ENCODE assay signal across 25 cellular contexts in the genomic region with DNA sequence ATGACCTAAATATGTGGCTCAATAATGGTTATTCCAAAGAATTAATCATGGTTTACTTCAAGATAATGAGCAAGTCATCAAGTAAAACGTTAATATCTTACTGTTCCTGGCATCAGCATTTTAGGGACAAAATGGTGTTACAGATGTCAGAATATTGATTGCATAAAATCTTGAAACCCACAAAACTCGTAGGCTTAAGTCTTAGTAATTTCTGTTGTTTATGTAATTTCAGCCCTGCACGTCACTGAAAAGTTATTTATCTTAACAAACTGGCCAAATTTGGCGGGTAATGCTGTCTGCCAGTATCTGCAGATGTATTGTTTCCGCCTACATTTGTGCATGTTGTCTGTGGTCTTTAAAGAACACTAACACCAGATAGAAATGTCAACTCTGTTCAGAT. TPM values are rescaled to one million over a fixed set of nuclear protein-coding genes. Genes with fewer than 3 reads are reported as not detected.
DNase-seq lines count a peak whose midpoint lies in the region; ATAC-seq and TF ChIP-seq lines count a peak whose summit lies in the region.
"Had no signal": no experiment of that assay in that cellular context is flagged by ENCODE, and none has a peak within 500 bp of the region (broad histone marks: within the 10 kb centered on the region; RNA-seq: fewer than 3 reads in every experiment).

No MANE protein-coding gene starts in this region.

- no peak overlapping the region for H3K18ac ChIP-seq in IMR-90 (ENCODE audit: low read depth, low read length)

- no peaks in the 10 kb centered on the region for H3K36me3 ChIP-seq in IMR-90 (ENCODE audit: control insufficient read depth, insufficient read depth, low read length)
- no peaks in the 10 kb centered on the region for H3K36me3 ChIP-seq in muscle layer of duodenum (ENCODE audit: control insufficient read depth in 1 of 2, insufficient read depth in 2 of 2, low read length in 2 of 2)
- H3K36me3 ChIP-seq: colonic mucosa, lower lobe of right lung, Peyer's patch, prostate gland, SJSA1, vagina had no signal

- no peak overlapping the region for H3K56ac ChIP-seq in IMR-90 (ENCODE audit: extremely low read depth, insufficient read depth, low read length)

- intact Hi-C loops in IMR-90 (cut with micrococcal nuclease) (loop anchor here (2.0 to 5.0 kb wide), 2 partner anchors 48 to 361 kb away; partner anchors contain the start of gene TGFBR3), posterior cingulate gyrus (cut with DNase I) (no loop called here)

- H3K9me3 ChIP-seq in IMR-90 (ENCODE audit: control insufficient read depth, insufficient read depth, low read length), result no peaks in the 10 kb centered on the region
- no peaks in the 10 kb centered on the region for H3K9me3 ChIP-seq in muscle layer of duodenum (ENCODE audit: control insufficient read depth in 1 of 2, low read length in 2 of 2)
- H3K9me3 ChIP-seq: A549, colonic mucosa, lower lobe of right lung, Peyer's patch, prostate gland, SJSA1, spleen, vagina had no signal

- H3K9ac ChIP-seq in IMR-90 (ENCODE audit: low read depth, low read length), result no peak overlapping the region

- no CpG with 5 or more reads among the region's 5 CpGs for WGBS in IMR-90 (ENCODE audit: extremely low coverage in 2 of 2, insufficient read length in 1 of 2), 2 experiments

- in situ Hi-C loops in IMR-90 (cut with MboI; ENCODE audit: low sequenced_read_pairs), result no loop called here

- H2BK5ac ChIP-seq in IMR-90 (ENCODE audit: low read depth, low read length, poor library complexity, severe bottlenecking), result no peak overlapping the region

- no peak overlapping the region for H2BK20ac ChIP-seq in IMR-90 (ENCODE audit: low read depth, low read length)

- no peak overlapping the region for H3K14ac ChIP-seq in IMR-90 (replicated peaks; ENCODE audit: low read depth, low read length)

- POLR2A ChIA-PET in IMR-90 (lab: Charles Lee; ENCODE audit: unreplicated experiment), result no interaction called here

- CTCF ChIA-PET in IMR-90 (lab: Yijun Ruan, JAX), result interaction anchor here (1.6 to 2.6 kb wide), 2 partner anchors 8 to 304 kb away, joined by 4 to 7 read pairs; no protein-coding TSS in a partner anchor

- no TSS peak for BruUV-seq in IMR-90 (replicated peaks; lab: Mats Ljungman, UMichigan)

- no peaks in the 10 kb centered on the region for H3K9me1 ChIP-seq in IMR-90 (ENCODE audit: insufficient read depth, low read length)

- dilution Hi-C loops in IMR-90 (cut with HindIII; ENCODE audit: low sequenced_read_pairs, unreplicated experiment), result no loop called here

- no peaks in the 10 kb centered on the region for H4K20me1 ChIP-seq in IMR-90 (ENCODE audit: insufficient read depth, low read length)

- TF ChIP-seq POLR2A in IMR-90 (IDR thresholded peaks at IDR 0.05; ENCODE audit: low read depth, low read length), result no peak

- H2BK15ac ChIP-seq in IMR-90 (ENCODE audit: low read depth, low read length), result no peak overlapping the region

- H3K4me2 ChIP-seq in IMR-90 (ENCODE audit: low read depth, low read length), result peak overlapping the region; percentile 21; the same call in 1 of the 2 replicates
- H3K4me2 ChIP-seq: A549 had no signal

- no peak overlapping the region for H2AFZ ChIP-seq in IMR-90 (replicated peaks; ENCODE audit: low read length, poor library complexity)

- H3K23ac ChIP-seq in IMR-90 (ENCODE audit: low read depth, low read length), result no peak overlapping the region

- H2AK5ac ChIP-seq in IMR-90 (ENCODE audit: low read depth, low read length), result no peak overlapping the region

- no peak for TF ChIP-seq CTCF in IMR-90 (conservative IDR thresholded peaks at IDR 0.05; ENCODE audit: low read depth, low read length)
- TF ChIP-seq CTCF in fibroblast of pulmonary artery (IDR thresholded peaks at IDR 0.05; ENCODE audit: low read length, missing control alignments), result no peak

- no peak for TF ChIP-seq RAD21 in IMR-90 (IDR thresholded peaks at IDR 0.05; ENCODE audit: low read length)

- H3K4me3 ChIP-seq in IMR-90 (ENCODE audit: insufficient read depth, low read depth, low read length) (no peak overlapping the region), fibroblast of pulmonary artery (replicated peaks; ENCODE audit: low read depth, low read length) (no peak overlapping the region), muscle layer of duodenum (ENCODE audit: low read depth in 1 of 2, low read length in 2 of 2) (no peak overlapping the region)
- H3K4me3 ChIP-seq: A549, colonic mucosa, lower lobe of right lung, Peyer's patch, prostate gland, SJSA1, spleen, vagina had no signal

- H4K8ac ChIP-seq in IMR-90 (ENCODE audit: low read depth in 2 of 2, low read length in 2 of 2), result no peak overlapping the region

- no peaks in the 10 kb centered on the region for H3K4me1 ChIP-seq in IMR-90 (ENCODE audit: control insufficient read depth, insufficient read depth, low read length)
- H3K4me1 ChIP-seq in muscle layer of duodenum (ENCODE audit: control insufficient read depth in 1 of 2, insufficient read depth in 2 of 2, low read length in 2 of 2), result peaks cover 0 to 5% of the 10 kb centered on the region in 2 donors
- H3K4me1 ChIP-seq: colonic mucosa, Peyer's patch, prostate gland, vagina had no signal

- no peak overlapping the region for H3K4ac ChIP-seq in IMR-90 (ENCODE audit: low read depth, low read length)

- no peak overlapping the region for H4K5ac ChIP-seq in IMR-90 (ENCODE audit: low read depth, low read length)

- H4K91ac ChIP-seq in IMR-90 (ENCODE audit: insufficient read depth, low read depth, low read length), result no peak overlapping the region

- DNase-seq in AG08395 (ENCODE audit: low spot score) (peak; percentile 10), IMR-90 (peak; percentile 94), fibroblast of pulmonary artery (ENCODE audit: low read depth) (peak; percentile 74), NCI-H2171 (lab: John Stamatoyannopoulos, UW) (no peak), NOMO-1 treated with dmso at 0.1 percent for 144 hours (lab: John Stamatoyannopoulos, UW; ENCODE audit: unreplicated experiment) (no peak), posterior cingulate gyrus (no peak), retina (no peak)
- DNase-seq: activated CD4-positive, alpha-beta memory T cell treated with anti-CD3 and anti-CD28 coated beads for 36 hours; activated T-cell treated with anti-CD3 and anti-CD28 coated beads, Interleukin-2, amount 50 U/mL, for 4 hours; CD4-positive, alpha-beta T cell; colonic mucosa; DMS79 treated with DMSO at 0.1 percent for 48 hours; glutamatergic neuron; KBM-7; lower lobe of right lung; naive thymus-derived CD4-positive, alpha-beta T cell; NCI-H1930; Peyer's patch; spleen had no signal

- no peak overlapping the region for H2AK9ac ChIP-seq in IMR-90 (replicated peaks; ENCODE audit: low read depth, low read length, poor library complexity)

- no peaks in the 10 kb centered on the region for H3K27me3 ChIP-seq in IMR-90 (ENCODE audit: control insufficient read depth, insufficient read depth, low read length)
- no peaks in the 10 kb centered on the region for H3K27me3 ChIP-seq in muscle layer of duodenum (ENCODE audit: low read depth, low read length)
- H3K27me3 ChIP-seq: colonic mucosa, Peyer's patch, SJSA1, spleen, vagina had no signal

- H3K27ac ChIP-seq in IMR-90 (ENCODE audit: insufficient read depth, low read length) (no peak overlapping the region), muscle layer of duodenum (ENCODE audit: low read length) (peak overlapping the region; percentile 53)
- H3K27ac ChIP-seq: A549, colonic mucosa, lower lobe of right lung, prostate gland, SJSA1, VCaP had no signal

- ATAC-seq in IMR-90 (ENCODE audit: low read depth), result peak; percentile 38
- ATAC-seq: A549; activated T-cell treated with anti-CD3 and anti-CD28 coated beads, Interleukin-2, amount 50 U/mL, for 4 hours; naive thymus-derived CD4-positive, alpha-beta T cell had no signal

- H3K79me1 ChIP-seq in IMR-90 (ENCODE audit: low read depth in 1 of 2, low read length in 2 of 2), result no peaks in the 10 kb centered on the region

- H2BK120ac ChIP-seq in IMR-90 (ENCODE audit: low read depth, low read length), result no peak overlapping the region

TF ChIP-seq in IMR-90, 13 proteins besides CTCF, POLR2A, EP300 and RAD21:
- TF ChIP-seq NFE2L2 (IDR thresholded peaks at IDR 0.05; ENCODE audit: low read depth, low read length), result no peak
- 0 out of 2 replicates have a peak, but pooled peaks have one; percentile 17 for TF ChIP-seq BHLHE40 (IDR thresholded peaks at IDR 0.05; ENCODE audit: low read depth, low read length)
- TF ChIP-seq MAFK (IDR thresholded peaks at IDR 0.05; ENCODE audit: low read depth, low read length), result peak; percentile 22; the same call in 1 of the 2 replicates
- peak; percentile 12; the same call in 1 of the 2 replicates for TF ChIP-seq FOS (IDR thresholded peaks at IDR 0.05; ENCODE audit: low read depth, low read length)
- peak; percentile 58 for TF ChIP-seq CEBPB (IDR thresholded peaks at IDR 0.05; ENCODE audit: low read depth, low read length)
- no peak for TF ChIP-seq USF2 (IDR thresholded peaks at IDR 0.05; ENCODE audit: low read depth, low read length)
- no peak for TF ChIP-seq SMC3 (IDR thresholded peaks at IDR 0.05; ENCODE audit: low read depth, low read length)
TF ChIP-seq in IMR-90: peak in this region for 4.

RNA-seq across cellular contexts. Expression of gene CDC7, which starts 25.8 kb away (rescaled TPM):
- 4.7 and 6.9 TPM in 2 replicates for total RNA-seq in IMR-90 (2012; rRNA removed)
- 3.4 and 4.3 TPM in 2 replicates for polyA plus RNA-seq in IMR-90 (2012; rRNA removed)
- 0.21 and 0.56 TPM in 2 replicates for polyA plus RNA-seq in IMR-90 (2012; cell fraction: cytosol; rRNA removed)
- 0.67 and 4.7 TPM in 2 replicates for polyA plus RNA-seq in IMR-90 (2012; cell fraction: nucleus; rRNA removed; ENCODE audit: low replicate concordance)

Comparison
In these comparisons a context has a peak if more than half of its experiments do, and no peak if none do; other contexts are left out.
1. DNase-seq: peak in AG08395 (single experiment), IMR-90 (single experiment) and fibroblast of pulmonary artery (single experiment); none in NCI-H2171 (single experiment), NOMO-1 treated with dmso at 0.1 percent for 144 hours (single experiment), posterior cingulate gyrus (0 of 10) and retina (single experiment).